8 cellular contexts compared by ENCODE assay signal in genomic region chr3:194671900-194672808, GRCh38. TPM values are rescaled to one million over a fixed set of nuclear protein-coding genes. Genes with fewer than 3 reads are reported as not detected.
DNase-seq lines count a peak whose midpoint lies in the region; ATAC-seq and TF ChIP-seq lines count a peak whose summit lies in the region.

TSS of gene LSG1 (minus strand) at chr3:194672191. CDS start at chr3:194672162, 29 bp downstream.

- peak within 1 kb of the TSS; percentile 83 for H2AFZ ChIP-seq in Karpas-422 (ENCODE audit: low read length)

- 0 to 1% methylated on average over 48 to 55 of the region's 57 CpGs for WGBS in esophagus squamous epithelium, 2 donors

- peak; percentile 88 for ATAC-seq in GM21786 (IDR thresholded peaks at IDR 0.05; ENCODE audit: unreplicated experiment)

- no peaks in the 10 kb centered on the region for H3K9me3 ChIP-seq in Karpas-422 (ENCODE audit: low read length)
- H3K9me3 ChIP-seq in esophagus squamous epithelium: no peaks in the 10 kb centered on the region

- peaks cover 32% of the 10 kb centered on the region for H3K4me1 ChIP-seq in Karpas-422 (ENCODE audit: low read length)
- peaks cover 0 to 36% (median 19%) of the 10 kb centered on the region in 3 donors for H3K4me1 ChIP-seq in esophagus squamous epithelium

- no peaks in the 10 kb centered on the region for H3K9me2 ChIP-seq in Karpas-422 (replicated peaks; ENCODE audit: insufficient read depth, low read length)

- H3K4me2 ChIP-seq in Karpas-422 (ENCODE audit: low read depth, low read length, poor library complexity, severe bottlenecking): peak within 1 kb of the TSS; percentile 91

- peak within 1 kb of the TSS; percentile 79 for H3K9ac ChIP-seq in Karpas-422 (ENCODE audit: low read length)

- intact Hi-C loops in esophagus squamous epithelium (cut with DNase I): no loop called here

- peak in 3 of 6 experiments; percentile 3 to 47 (median 5) for TF ChIP-seq CTCF in esophagus squamous epithelium (IDR thresholded peaks at IDR 0.05)

- H3K27ac ChIP-seq in Karpas-422 (ENCODE audit: low read length) (peak within 1 kb of the TSS; percentile 70), esophagus squamous epithelium (peak within 1 kb of the TSS; percentile 75 to 94 (median 91))

- peaks cover 8% of the 10 kb centered on the region; the same call in 1 of the 2 replicates for H4K20me1 ChIP-seq in Karpas-422 (ENCODE audit: insufficient read depth, low read depth, low read length)

- TF ChIP-seq POLR2A in esophagus squamous epithelium (IDR thresholded peaks at IDR 0.05): peak in 3 of 4 donors; percentile 29 to 41 (median 30)

- peak within 1 kb of the TSS; percentile 75 for H3K4me3 ChIP-seq in Karpas-422 (ENCODE audit: low read length)
- peak within 1 kb of the TSS; percentile 72 to 83 (median 79) for H3K4me3 ChIP-seq in esophagus squamous epithelium

- peak; percentile 93 for DNase-seq in DMS79 (lab: John Stamatoyannopoulos, UW)
- peak; percentile 99 for DNase-seq in Karpas-422
- DNase-seq in RKO (ENCODE audit: low spot score): peak; percentile 95
- peak; percentile 80 for DNase-seq in activated T-helper 1 cell treated with Interleukin-2 at 50 U/mL for 16 hours (ENCODE audit: low read depth)
- peak; percentile 63 for DNase-seq in esophagus squamous epithelium (lab: John Stamatoyannopoulos, UW)
- peak; percentile 98 for DNase-seq in myocyte (ENCODE audit: low read depth)
- peak; percentile 72 to 78 for DNase-seq in stimulated activated CD8-positive, alpha-beta memory T cell treated with anti-CD3 and anti-CD28 coated beads, Interleukin-7, amount 100 ng/mL, for 48 hours (ENCODE audit: extremely low read depth in 1 of 2, low read depth in 1 of 2)

- H3K27me3 ChIP-seq in Karpas-422 (ENCODE audit: low read length) (no peaks in the 10 kb centered on the region), esophagus squamous epithelium (no peaks in the 10 kb centered on the region)

- H3K79me2 ChIP-seq in Karpas-422 (ENCODE audit: low read length): peaks cover 45% of the 10 kb centered on the region

- peaks cover 18% of the 10 kb centered on the region; the same call in 1 of the 2 replicates for H3K36me3 ChIP-seq in Karpas-422 (ENCODE audit: insufficient read depth, low read length)
- peaks cover 0 to 23% (median 0%) of the 10 kb centered on the region in 3 donors for H3K36me3 ChIP-seq in esophagus squamous epithelium

RNA-seq across cellular contexts. Expression of gene LSG1, which starts in this region (rescaled TPM):
- 52.2 and 74.3 TPM in 2 replicates for total RNA-seq in Karpas-422 (2014; rRNA removed; shearing (Covaris generic); ENCODE audit: low replicate concordance)
- 10 to 100 TPM; 25.6 to 42.0 (median 30.4) TPM for total RNA-seq in esophagus squamous epithelium
- 32.1 and 32.6 TPM in 2 replicates for total RNA-seq in myocyte
- 26.5 TPM for polyA plus RNA-seq in myocyte (2012)

Comparison
In these comparisons a context has a peak if more than half of its experiments do, and no peak if none do; other contexts are left out.
1. Peak in every context shown above with its lines: DNase-seq, ATAC-seq, H3K4me3 ChIP-seq and H3K27ac ChIP-seq.